11 cellular contexts compared by ENCODE assay signal in the genomic region with DNA sequence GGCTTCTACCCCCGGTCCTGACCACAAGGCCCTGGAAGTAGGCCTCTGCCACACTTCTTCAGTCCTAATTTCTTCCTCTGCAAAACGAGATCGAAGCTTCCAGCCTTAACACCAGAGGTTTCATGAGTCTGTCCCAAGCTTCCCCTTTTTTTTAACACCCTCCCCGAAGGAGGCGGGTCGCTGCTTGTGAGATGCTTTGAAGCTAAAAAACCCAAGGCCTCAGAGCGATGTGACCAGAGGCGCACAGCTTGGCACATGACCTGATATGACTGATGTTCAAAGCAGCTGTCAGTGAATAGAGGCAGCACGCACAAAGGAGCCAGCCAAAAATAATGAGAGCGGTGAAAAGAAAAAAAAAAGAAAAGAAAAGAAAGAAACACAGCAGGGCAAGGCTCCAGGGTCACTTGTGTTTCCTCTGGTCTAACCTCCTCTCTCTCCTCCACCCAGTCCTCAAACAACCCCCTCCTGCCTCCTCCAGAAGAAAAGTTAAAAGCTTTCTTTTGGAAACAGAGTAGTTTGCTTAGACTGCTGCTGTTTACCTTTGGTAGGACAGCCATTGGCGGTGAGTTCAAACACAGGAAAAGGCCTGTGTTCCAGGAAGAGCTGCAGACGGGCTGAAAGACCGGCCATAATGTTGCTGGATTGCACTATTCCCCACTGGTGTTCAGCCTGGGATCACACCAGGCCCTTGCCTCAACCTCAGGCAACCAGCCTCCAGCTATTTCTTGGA. TPM values are rescaled to one million over a fixed set of nuclear protein-coding genes. Genes with fewer than 3 reads are reported as not detected.
DNase-seq lines count a peak whose midpoint lies in the region; ATAC-seq lines count a peak whose summit lies in the region.
"Had no signal": no experiment of that assay in that cellular context is flagged by ENCODE, and none has a peak within 500 bp of the region (broad histone marks: within the 10 kb centered on the region; RNA-seq: fewer than 3 reads in every experiment).

No MANE protein-coding gene starts in this region.

- H3K36me3 Mint-ChIP-seq in activated naive CD4-positive, alpha-beta T cell treated with anti-CD3 and anti-CD28 coated beads for 36 hours (ENCODE audit: low read depth): no peaks in the 10 kb centered on the region
- H3K36me3 Mint-ChIP-seq in naive thymus-derived CD4-positive, alpha-beta T cell: no peaks in the 10 kb centered on the region
- no peaks in the 10 kb centered on the region for H3K36me3 Mint-ChIP-seq in activated T-cell treated with anti-CD3 and anti-CD28 coated beads, Interleukin-2, amount 50 U/mL, for 24 hours (ENCODE audit: low read depth)

- no peak overlapping the region for H3K27ac Mint-ChIP-seq in activated naive CD4-positive, alpha-beta T cell treated with anti-CD3 and anti-CD28 coated beads for 36 hours
- peak overlapping the region in 1 of 9 donors; percentile 42 for H3K27ac Mint-ChIP-seq in naive thymus-derived CD4-positive, alpha-beta T cell
- no peak overlapping the region for H3K27ac Mint-ChIP-seq in activated T-cell treated with anti-CD3 and anti-CD28 coated beads, Interleukin-2, amount 50 U/mL, for 24 hours
- H3K27ac Mint-ChIP-seq: WTC11 had no signal

- no peak overlapping the region for H3K4me3 ChIP-seq in naive thymus-derived CD4-positive, alpha-beta T cell (ENCODE audit: low read length)

- peaks cover 2% of the 10 kb centered on the region for H3K9me3 Mint-ChIP-seq in activated naive CD4-positive, alpha-beta T cell treated with anti-CD3 and anti-CD28 coated beads for 36 hours
- H3K9me3 Mint-ChIP-seq in naive thymus-derived CD4-positive, alpha-beta T cell: peaks cover 0 to 16% (median 3%) of the 10 kb centered on the region in 11 donors
- no peaks in the 10 kb centered on the region for H3K9me3 Mint-ChIP-seq in activated T-cell treated with anti-CD3 and anti-CD28 coated beads, Interleukin-2, amount 50 U/mL, for 24 hours

- no peak overlapping the region for H3K27ac ChIP-seq in naive thymus-derived CD4-positive, alpha-beta T cell (ENCODE audit: low read depth, low read length)
- H3K27ac ChIP-seq: 22Rv1 had no signal

- intact Hi-C loops in activated naive CD4-positive, alpha-beta T cell treated with anti-CD3 and anti-CD28 coated beads for 36 hours (cut with micrococcal nuclease): no loop called here
- intact Hi-C loops in naive thymus-derived CD4-positive, alpha-beta T cell (cut with micrococcal nuclease): no loop called here

- POLR2A ChIA-PET in naive thymus-derived CD4-positive, alpha-beta T cell (lab: Charles Lee): no interaction called here

- ATAC-seq in esophagus mucosa (peak; percentile 48), GM21367 (IDR thresholded peaks at IDR 0.05; ENCODE audit: unreplicated experiment) (no peak), HG03457 (IDR thresholded peaks at IDR 0.05; ENCODE audit: unreplicated experiment) (no peak)
- ATAC-seq in naive thymus-derived CD4-positive, alpha-beta T cell: peak; percentile 57
- ATAC-seq: WTC11 had no signal

- peak; percentile 6 for DNase-seq in activated naive CD4-positive, alpha-beta T cell treated with anti-CD3 and anti-CD28 coated beads for 36 hours
- no peak for DNase-seq in activated naive CD4-positive, alpha-beta T cell treated with Interleukin-2 at 50 U/mL for 16 hours
- peak in 1 of 9 donors; percentile 2 for DNase-seq in naive thymus-derived CD4-positive, alpha-beta T cell
- DNase-seq in stimulated activated naive CD4-positive, alpha-beta T cell treated with Interleukin-2 at 50 U/mL for 16 hours (lab: John Stamatoyannopoulos, UW): no peak
- DNase-seq in activated T-cell treated with anti-CD3 and anti-CD28 coated beads, Interleukin-2, amount 50 U/mL, for 24 hours: no peak
- DNase-seq: NCI-H524 treated with DMSO at 0.1 percent for 48 hours had no signal

- H3K4me3 Mint-ChIP-seq in activated naive CD4-positive, alpha-beta T cell treated with anti-CD3 and anti-CD28 coated beads for 36 hours: no peak overlapping the region
- no peak overlapping the region for H3K4me3 Mint-ChIP-seq in naive thymus-derived CD4-positive, alpha-beta T cell
- no peak overlapping the region for H3K4me3 Mint-ChIP-seq in activated T-cell treated with anti-CD3 and anti-CD28 coated beads, Interleukin-2, amount 50 U/mL, for 24 hours
- H3K4me3 Mint-ChIP-seq: WTC11 had no signal

- no peaks in the 10 kb centered on the region for H3K27me3 ChIP-seq in naive thymus-derived CD4-positive, alpha-beta T cell (ENCODE audit: control insufficient read depth in 2 of 2, insufficient read depth in 2 of 2, low read length in 2 of 2)

- H3K9me3 ChIP-seq in naive thymus-derived CD4-positive, alpha-beta T cell (ENCODE audit: control insufficient read depth in 2 of 3, low read length in 3 of 3): no peaks in the 10 kb centered on the region

- CTCF ChIA-PET in activated naive CD4-positive, alpha-beta T cell treated with anti-CD3 and anti-CD28 coated beads for 36 hours (lab: Charles Lee): no interaction called here
- CTCF ChIA-PET in naive thymus-derived CD4-positive, alpha-beta T cell (lab: Charles Lee): no interaction called here

- H3K36me3 ChIP-seq in naive thymus-derived CD4-positive, alpha-beta T cell (ENCODE audit: control insufficient read depth in 2 of 3, insufficient read depth in 3 of 3, low read length in 3 of 3): no peaks in the 10 kb centered on the region

- H3K4me1 ChIP-seq in naive thymus-derived CD4-positive, alpha-beta T cell (ENCODE audit: control insufficient read depth in 2 of 2, insufficient read depth in 2 of 2, low read length in 2 of 2): no peaks in the 10 kb centered on the region

- peaks cover 8% of the 10 kb centered on the region for H3K27me3 Mint-ChIP-seq in activated naive CD4-positive, alpha-beta T cell treated with anti-CD3 and anti-CD28 coated beads for 36 hours (ENCODE audit: low read depth)
- peaks cover 0 to 21% (median 8%) of the 10 kb centered on the region in 5 donors for H3K27me3 Mint-ChIP-seq in naive thymus-derived CD4-positive, alpha-beta T cell
- peaks cover 17% of the 10 kb centered on the region for H3K27me3 Mint-ChIP-seq in activated T-cell treated with anti-CD3 and anti-CD28 coated beads, Interleukin-2, amount 50 U/mL, for 24 hours

- H3K4me1 Mint-ChIP-seq in activated naive CD4-positive, alpha-beta T cell treated with anti-CD3 and anti-CD28 coated beads for 36 hours (ENCODE audit: low read depth): no peaks in the 10 kb centered on the region
- H3K4me1 Mint-ChIP-seq in naive thymus-derived CD4-positive, alpha-beta T cell: peaks cover 0 to 7% (median 1%) of the 10 kb centered on the region in 7 donors
- peaks cover 6% of the 10 kb centered on the region for H3K4me1 Mint-ChIP-seq in activated T-cell treated with anti-CD3 and anti-CD28 coated beads, Interleukin-2, amount 50 U/mL, for 24 hours (ENCODE audit: low read depth)

RNA-seq across cellular contexts. Expression of a gene that starts 10.9 kb away (rescaled TPM):
- not detected for total RNA-seq in activated naive CD4-positive, alpha-beta T cell treated with anti-CD3 and anti-CD28 coated beads for 36 hours
- total RNA-seq in esophagus mucosa: 1.1 TPM
- 1 to 10 TPM in 1 of 5 experiments, under 1 TPM in 2, not detected in 2; 0.11 to 1.1 (median 0.19) TPM for total RNA-seq in naive thymus-derived CD4-positive, alpha-beta T cell
- polyA plus RNA-seq in naive thymus-derived CD4-positive, alpha-beta T cell: not detected
- total RNA-seq: WTC11 had no signal

Comparison
In these comparisons a context has a peak if more than half of its experiments do, and no peak if none do; other contexts are left out.
1. ATAC-seq: peak in esophagus mucosa (single experiment) and naive thymus-derived CD4-positive, alpha-beta T cell (single experiment); none in GM21367 (single experiment) and HG03457 (single experiment).